32 cellular contexts compared by ENCODE assay signal in the genomic region with DNA sequence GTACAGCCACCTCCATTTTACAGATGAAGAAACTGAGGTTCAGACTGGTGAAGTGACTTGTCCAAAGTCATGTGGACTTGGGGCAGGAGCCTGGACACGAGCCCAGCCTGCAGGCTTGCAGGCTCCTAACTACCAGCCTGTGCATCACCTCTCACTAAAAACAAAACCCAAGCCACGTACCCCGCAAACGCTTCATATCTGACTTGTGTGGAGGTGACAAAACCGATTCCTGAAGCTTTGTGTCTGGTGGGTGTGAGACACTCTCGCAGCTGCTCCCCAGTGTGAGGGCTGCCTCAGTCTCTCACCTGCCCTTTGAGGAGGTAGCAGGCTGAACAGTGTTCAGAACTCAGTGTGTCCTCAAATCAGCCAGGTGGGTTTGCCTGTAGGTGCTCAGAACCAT. TPM values are rescaled to one million over a fixed set of nuclear protein-coding genes. Genes with fewer than 3 reads are reported as not detected.
"Had no signal": no experiment of that assay in that cellular context is flagged by ENCODE, and none has a peak within 500 bp of the region (broad histone marks: within the 10 kb centered on the region; RNA-seq: fewer than 3 reads in every experiment).

No MANE protein-coding gene starts in this region.

- ATAC-seq: foreskin keratinocyte, gastroesophageal sphincter, heart left ventricle, left lobe of liver, sciatic nerve had no signal

- H3K9me3 Mint-ChIP-seq: dendritic cell treated with granulocyte-macrophage colony-stimulating factor and Interleukin-4, amounts not matched to agents 40 ng/mL and 50 ng/mL, for 4 days; memory B cell; mesothelial cell of epicardium; naive B cell; natural killer cell treated with Interleukin-12 subunit alpha and Interleukin-12 subunit beta and Interleukin-15 and Interleukin-18, amount 100 ng/mL, for 72 hours; neural crest cell had no signal

- H3K27ac Mint-ChIP-seq: dendritic cell treated with granulocyte-macrophage colony-stimulating factor and Interleukin-4, amounts not matched to agents 40 ng/mL and 50 ng/mL, for 4 days; memory B cell; mesothelial cell of epicardium; naive B cell; natural killer cell treated with Interleukin-12 subunit alpha and Interleukin-12 subunit beta and Interleukin-15 and Interleukin-18, amount 100 ng/mL, for 72 hours; progenitor cell of endocrine pancreas had no signal

- DNase-seq: colonic mucosa; effector CD8-positive, alpha-beta T cell; foreskin keratinocyte; heart left ventricle; kidney; mucosa of descending colon; naive B cell; pancreas; stimulated activated CD4-positive, alpha-beta T cell treated with anti-CD3 and anti-CD28 coated beads, Interleukin-12 subunit alpha, Interleukin-12 subunit beta, amount 100 ng/mL, for 4 hours; stimulated activated CD4-positive, alpha-beta T cell treated with anti-CD3 and anti-CD28 coated beads, Interleukin-1b, Interleukin-23, amount 100 ng/mL, for 48 hours; stimulated activated CD4-positive, alpha-beta T cell treated with anti-CD3 and anti-CD28 coated beads, Interleukin-4, amount 100 ng/mL, for 1 hour; stimulated activated CD8-positive, alpha-beta memory T cell treated with anti-CD3 and anti-CD28 coated beads, Interleukin-4, amount 100 ng/mL, for 48 hours; stomach; thyroid gland; trophoblast cell had no signal

- H3K4me3 Mint-ChIP-seq: dendritic cell treated with granulocyte-macrophage colony-stimulating factor and Interleukin-4, amounts not matched to agents 40 ng/mL and 50 ng/mL, for 4 days; memory B cell; mesothelial cell of epicardium; naive B cell; natural killer cell treated with Interleukin-12 subunit alpha and Interleukin-12 subunit beta and Interleukin-15 and Interleukin-18, amount 100 ng/mL, for 72 hours; neural crest cell had no signal

- H3K4me1 Mint-ChIP-seq: memory B cell, mesothelial cell of epicardium, neural crest cell had no signal

- H3K36me3 Mint-ChIP-seq: memory B cell; mesothelial cell of epicardium; naive B cell; natural killer cell treated with Interleukin-12 subunit alpha and Interleukin-12 subunit beta and Interleukin-15 and Interleukin-18, amount 100 ng/mL, for 72 hours had no signal

- H3K27me3 Mint-ChIP-seq: progenitor cell of endocrine pancreas had no signal

RNA-seq across cellular contexts. Expression of a gene that starts 8.4 kb away (rescaled TPM):
- total RNA-seq: endothelial cell of umbilical vein, esophagus muscularis mucosa, fibroblast of lung, foreskin keratinocyte, gastroesophageal sphincter, heart left ventricle, neural crest cell, omental fat pad, sciatic nerve, smooth muscle cell, subcutaneous adipose tissue, temporal lobe, thyroid gland, vagina had no signal
